21 cellular contexts compared by ENCODE assay signal in the genomic region with DNA sequence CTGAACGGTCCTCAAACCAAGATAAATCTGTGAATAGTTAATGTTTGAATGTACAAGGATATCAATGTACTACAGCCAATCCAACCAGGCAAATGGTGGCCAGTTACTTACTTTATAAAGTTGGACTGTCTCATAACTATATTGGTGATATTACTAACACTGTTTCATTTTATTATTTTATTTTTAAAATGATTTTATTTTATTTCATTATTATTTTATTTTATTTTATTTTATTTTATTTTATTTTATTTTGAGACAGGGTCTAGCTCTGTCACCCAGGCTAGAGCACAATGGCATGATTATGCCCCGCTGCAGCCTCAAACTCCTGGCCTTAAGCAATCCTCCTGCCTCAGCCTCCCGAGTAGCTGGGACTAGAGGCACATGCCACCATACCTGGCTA. TPM values are rescaled to one million over a fixed set of nuclear protein-coding genes. Genes with fewer than 3 reads are reported as not detected.
DNase-seq lines count a peak whose midpoint lies in the region; ATAC-seq and TF ChIP-seq lines count a peak whose summit lies in the region.
"Had no signal": no experiment of that assay in that cellular context is flagged by ENCODE, and none has a peak within 500 bp of the region (broad histone marks: within the 10 kb centered on the region; RNA-seq: fewer than 3 reads in every experiment).

No MANE protein-coding gene starts in this region.

- peaks cover 7% of the 10 kb centered on the region for H3K36me3 Mint-ChIP-seq in activated CD4-positive, alpha-beta memory T cell treated with anti-CD3 and anti-CD28 coated beads for 36 hours

- no peaks in the 10 kb centered on the region for H3K9me3 ChIP-seq in left ventricle myocardium inferior (replicated peaks)
- H3K9me3 ChIP-seq in lower lobe of right lung: no peaks in the 10 kb centered on the region
- H3K9me3 ChIP-seq in transverse colon: no peaks in the 10 kb centered on the region
- H3K9me3 ChIP-seq: SJSA1, thoracic aorta had no signal

- H3K27ac ChIP-seq in left ventricle myocardium inferior (replicated peaks) (peak overlapping the region; percentile 84), lower lobe of right lung (peak overlapping the region; percentile 38), transverse colon (peak overlapping the region; percentile 79 to 84 (median 80))
- H3K27ac ChIP-seq: SJSA1 had no signal

- no peak for TF ChIP-seq CTCF in left ventricle myocardium inferior (IDR thresholded peaks at IDR 0.05; ENCODE audit: borderline replicate concordance)
- TF ChIP-seq CTCF in lower lobe of right lung (IDR thresholded peaks at IDR 0.05): no peak
- TF ChIP-seq CTCF in transverse colon (IDR thresholded peaks at IDR 0.05): no peak
- TF ChIP-seq CTCF in omental fat pad (IDR thresholded peaks at IDR 0.05): no peak

- CTCF ChIA-PET in activated CD4-positive, alpha-beta memory T cell treated with anti-CD3 and anti-CD28 coated beads for 36 hours (lab: Charles Lee): interaction anchor here (1.7 kb wide), 1 partner anchor 43 kb away, joined by 4 read pairs; no protein-coding TSS in a partner anchor

- ATAC-seq in Right ventricle myocardium inferior: no peak
- ATAC-seq in lower lobe of right lung: no peak
- ATAC-seq in omental fat pad (ENCODE audit: low FRiP score): no peak
- ATAC-seq in GM19395 (IDR thresholded peaks at IDR 0.05; ENCODE audit: unreplicated experiment): no peak
- ATAC-seq: naive thymus-derived CD4-positive, alpha-beta T cell had no signal

- POLR2A ChIA-PET in activated CD4-positive, alpha-beta memory T cell treated with anti-CD3 and anti-CD28 coated beads for 36 hours (lab: Charles Lee): interaction anchor here (0.6 to 1.3 kb wide), 3 partner anchors 80 to 190 kb away, joined by 3 to 5 read pairs (median 3); no protein-coding TSS in a partner anchor

- H3K36me3 ChIP-seq in left ventricle myocardium inferior (peaks cover 10% of the 10 kb centered on the region), lower lobe of right lung (peaks cover 12% of the 10 kb centered on the region), transverse colon (no peaks in the 10 kb centered on the region)
- H3K36me3 ChIP-seq: SJSA1, thoracic aorta had no signal

- H3K27me3 Mint-ChIP-seq in activated CD4-positive, alpha-beta memory T cell treated with anti-CD3 and anti-CD28 coated beads for 36 hours: no peaks in the 10 kb centered on the region
- H3K27me3 Mint-ChIP-seq: activated B cell treated with CpG ODN at 0.5 μM for 24 hours; CD4-positive, alpha-beta T cell; naive thymus-derived CD4-positive, alpha-beta T cell had no signal

- H3K4me3 ChIP-seq in left ventricle myocardium inferior (no peak overlapping the region), lower lobe of right lung (no peak overlapping the region), transverse colon (no peak overlapping the region)
- H3K4me3 ChIP-seq: SJSA1, thoracic aorta had no signal

- H3K27ac Mint-ChIP-seq in activated CD4-positive, alpha-beta memory T cell treated with anti-CD3 and anti-CD28 coated beads for 36 hours: peak overlapping the region; percentile 82

- H3K27me3 ChIP-seq in left ventricle myocardium inferior (ENCODE audit: low read depth) (no peaks in the 10 kb centered on the region), lower lobe of right lung (ENCODE audit: low read depth) (no peaks in the 10 kb centered on the region), transverse colon (no peaks in the 10 kb centered on the region)

- H3K4me1 ChIP-seq in left ventricle myocardium inferior (peaks cover 35% of the 10 kb centered on the region), lower lobe of right lung (peaks cover 42% of the 10 kb centered on the region), transverse colon (peaks cover 21 to 62% (median 36%) of the 10 kb centered on the region in 4 donors)
- H3K4me1 ChIP-seq: SJSA1 had no signal

- in situ Hi-C loops in transverse colon (cut with MboI; ENCODE audit: low pct_ligation_motif_present in 1 of 4, low pct_unique_long_range_greater_than_20kb in 1 of 4, low sequenced_read_pairs in 3 of 4): no loop called here

- TF ChIP-seq POLR2A in transverse colon (IDR thresholded peaks at IDR 0.05): no peak

- WGBS in transverse colon (ENCODE audit: low coverage in 1 of 2), 2 donors: 66 to 83% methylated on average over 2 to 3 of the region's 3 CpGs

- H3K4me3 Mint-ChIP-seq in activated CD4-positive, alpha-beta memory T cell treated with anti-CD3 and anti-CD28 coated beads for 36 hours: no peak overlapping the region
- H3K4me3 Mint-ChIP-seq: CD4-positive, alpha-beta T cell had no signal

- no peak for TF ChIP-seq EP300 in transverse colon (IDR thresholded peaks at IDR 0.05; ENCODE audit: low read depth)

- intact Hi-C loops in left ventricle myocardium inferior (cut with micrococcal nuclease) (no loop called here), Right ventricle myocardium inferior (cut with DNase I) (loop anchor here (10.0 kb wide), 1 partner anchor 114 kb away; the partner anchor contains the start of gene RBM17), lower lobe of right lung (cut with DNase I) (no loop called here), transverse colon (cut with DNase I; ENCODE audit: low total_unique reads) (no loop called here)
- intact Hi-C loops in activated CD4-positive, alpha-beta memory T cell treated with anti-CD3 and anti-CD28 coated beads for 36 hours (cut with micrococcal nuclease): loop anchor here (10.0 kb wide), 1 partner anchor 676 kb away; no protein-coding TSS in a partner anchor

- peaks cover 45% of the 10 kb centered on the region for H3K4me1 Mint-ChIP-seq in activated CD4-positive, alpha-beta memory T cell treated with anti-CD3 and anti-CD28 coated beads for 36 hours (ENCODE audit: low read depth)

- no peaks in the 10 kb centered on the region for H3K9me3 Mint-ChIP-seq in activated CD4-positive, alpha-beta memory T cell treated with anti-CD3 and anti-CD28 coated beads for 36 hours
- H3K9me3 Mint-ChIP-seq: activated B cell treated with CpG ODN at 0.5 μM for 24 hours; CD4-positive, alpha-beta T cell; naive thymus-derived CD4-positive, alpha-beta T cell had no signal

- DNase-seq in left ventricle myocardium inferior (no peak), Right ventricle myocardium inferior (ENCODE audit: missing footprints) (no peak), lower lobe of right lung (no peak), transverse colon (no peak), omental fat pad (ENCODE audit: low spot score) (no peak), NCI-H1436 treated with DMSO at 0.1 percent for 48 hours (lab: John Stamatoyannopoulos, UW) (no peak)
- no peak for DNase-seq in activated CD4-positive, alpha-beta memory T cell treated with anti-CD3 and anti-CD28 coated beads for 36 hours
- DNase-seq: activated B cell treated with CpG ODN at 0.5 μM for 24 hours; activated naive CD4-positive, alpha-beta T cell; amniotic stem cell; caudate nucleus; HCEC 1CT; NCI-H1417 treated with DMSO at 0.1 percent for 48 hours; NCI-H2171 treated with DMSO at 0.1 percent for 48 hours; NCI-H69; stimulated activated CD4-positive, alpha-beta T cell treated with anti-CD3 and anti-CD28 coated beads, Interleukin-12 subunit alpha, Interleukin-12 subunit beta, amount 100 ng/mL, for 4 hours had no signal

RNA-seq across cellular contexts. Expression of gene IL15RA, which starts 6.8 kb away (rescaled TPM):
- total RNA-seq in left ventricle myocardium inferior (6.0 TPM), Right ventricle myocardium inferior (11.6 TPM), lower lobe of right lung (28.5 TPM), transverse colon (10 to 100 TPM in 3 of 4 donors, 1 to 10 TPM in 1; 3.7 to 58.1 (median 24.6) TPM), omental fat pad (10 to 100 TPM; 18.7 to 71.6 (median 26.8) TPM)
- 10 to 100 TPM; 20.1 to 20.2 TPM for total RNA-seq in activated CD4-positive, alpha-beta memory T cell treated with anti-CD3 and anti-CD28 coated beads for 36 hours

Comparison
In these comparisons a context has a peak if more than half of its experiments do, and no peak if none do; other contexts are left out.
1. intact Hi-C loops: an anchor here in Right ventricle myocardium inferior (10.0 kb wide) and activated CD4-positive, alpha-beta memory T cell treated with anti-CD3 and anti-CD28 coated beads for 36 hours (10.0 kb wide); none called in left ventricle myocardium inferior, lower lobe of right lung and transverse colon.